Comparison of ENCODE assay signal across 1 cellular context in genomic region chr5:57695179-57695578, GRCh38.
TF ChIP-seq lines count a peak whose summit lies in the region.

No MANE protein-coding gene starts in this region.

TF ChIP-seq in HepG2, 621 proteins besides CTCF, POLR2A, EP300 and RAD21 (continued from another document and continues in another):
- TF ChIP-seq, protein P1, sequence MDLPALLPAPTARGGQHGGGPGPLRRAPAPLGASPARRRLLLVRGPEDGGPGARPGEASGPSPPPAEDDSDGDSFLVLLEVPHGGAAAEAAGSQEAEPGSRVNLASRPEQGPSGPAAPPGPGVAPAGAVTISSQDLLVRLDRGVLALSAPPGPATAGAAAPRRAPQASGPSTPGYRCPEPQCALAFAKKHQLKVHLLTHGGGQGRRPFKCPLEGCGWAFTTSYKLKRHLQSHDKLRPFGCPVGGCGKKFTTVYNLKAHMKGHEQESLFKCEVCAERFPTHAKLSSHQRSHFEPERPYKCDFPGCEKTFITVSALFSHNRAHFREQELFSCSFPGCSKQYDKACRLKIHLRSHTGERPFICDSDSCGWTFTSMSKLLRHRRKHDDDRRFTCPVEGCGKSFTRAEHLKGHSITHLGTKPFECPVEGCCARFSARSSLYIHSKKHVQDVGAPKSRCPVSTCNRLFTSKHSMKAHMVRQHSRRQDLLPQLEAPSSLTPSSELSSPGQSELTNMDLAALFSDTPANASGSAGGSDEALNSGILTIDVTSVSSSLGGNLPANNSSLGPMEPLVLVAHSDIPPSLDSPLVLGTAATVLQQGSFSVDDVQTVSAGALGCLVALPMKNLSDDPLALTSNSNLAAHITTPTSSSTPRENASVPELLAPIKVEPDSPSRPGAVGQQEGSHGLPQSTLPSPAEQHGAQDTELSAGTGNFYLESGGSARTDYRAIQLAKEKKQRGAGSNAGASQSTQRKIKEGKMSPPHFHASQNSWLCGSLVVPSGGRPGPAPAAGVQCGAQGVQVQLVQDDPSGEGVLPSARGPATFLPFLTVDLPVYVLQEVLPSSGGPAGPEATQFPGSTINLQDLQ (CRISPR knock-in tag; IDR thresholded peaks at IDR 0.05), result no peak
- TF ChIP-seq HNRNPL (IDR thresholded peaks at IDR 0.05; ENCODE audit: low read depth, low read length) (no peak), MXD1 (CRISPR knock-in tag; IDR thresholded peaks at IDR 0.05) (no peak), ZNF597 (CRISPR knock-in tag; IDR thresholded peaks at IDR 0.05) (no peak), FUBP1 (CRISPR knock-in tag; IDR thresholded peaks at IDR 0.05; ENCODE audit: borderline replicate concordance) (no peak), NCOA2 (CRISPR knock-in tag; IDR thresholded peaks at IDR 0.05) (peak; percentile 78), PHF21A (CRISPR knock-in tag; IDR thresholded peaks at IDR 0.05) (peak; percentile 43; the same call in 1 of the 2 replicates), ZSCAN12 (CRISPR knock-in tag; IDR thresholded peaks at IDR 0.05) (no peak), TBP (CRISPR knock-in tag; IDR thresholded peaks at IDR 0.05) (no peak), ONECUT2 (CRISPR knock-in tag; IDR thresholded peaks at IDR 0.05) (no peak), BRCA1 (CRISPR knock-in tag; IDR thresholded peaks at IDR 0.05) (no peak), MIER3 (CRISPR knock-in tag; IDR thresholded peaks at IDR 0.05; ENCODE audit: borderline replicate concordance) (peak; percentile 88; the same call in 1 of the 2 replicates), EHMT2 (IDR thresholded peaks at IDR 0.05; ENCODE audit: borderline replicate concordance, low read depth, low read length) (peak; percentile 56; the same call in 1 of the 2 replicates), ZNF263 (CRISPR knock-in tag; IDR thresholded peaks at IDR 0.05) (no peak), HMGA1 (CRISPR knock-in tag; conservative IDR thresholded peaks at IDR 0.05) (no peak), HNRNPK (IDR thresholded peaks at IDR 0.05; ENCODE audit: low read depth, low read length, poor library complexity, severe bottlenecking) (no peak), ZZZ3 (CRISPR knock-in tag; IDR thresholded peaks at IDR 0.05; ENCODE audit: borderline replicate concordance) (no peak), KLF13 (CRISPR knock-in tag; IDR thresholded peaks at IDR 0.05) (no peak), DRAP1 (CRISPR knock-in tag; IDR thresholded peaks at IDR 0.05) (no peak), IRF2 (CRISPR knock-in tag; IDR thresholded peaks at IDR 0.05) (peak; percentile 52; the same call in 1 of the 2 replicates), NR2C2 (CRISPR knock-in tag; IDR thresholded peaks at IDR 0.05; ENCODE audit: borderline replicate concordance) (peak; percentile 53; the same call in 1 of the 2 replicates), MIER2 (CRISPR knock-in tag; IDR thresholded peaks at IDR 0.05) (no peak), ZNF3 (CRISPR knock-in tag; IDR thresholded peaks at IDR 0.05) (no peak), ZBTB4 (CRISPR knock-in tag; IDR thresholded peaks at IDR 0.05; ENCODE audit: borderline replicate concordance) (no peak), TARDBP (CRISPR knock-in tag; IDR thresholded peaks at IDR 0.05) (no peak; the same call in 1 of the 2 replicates), PRPF4 (IDR thresholded peaks at IDR 0.05; ENCODE audit: low read depth, low read length, poor library complexity, severe bottlenecking) (no peak), ZSCAN22 (CRISPR knock-in tag; IDR thresholded peaks at IDR 0.05) (no peak), CBFB (CRISPR knock-in tag; IDR thresholded peaks at IDR 0.05) (no peak), AHDC1 (CRISPR knock-in tag; IDR thresholded peaks at IDR 0.05; ENCODE audit: borderline replicate concordance) (peak; percentile 90; the same call in 1 of the 2 replicates), ZNF232 (CRISPR knock-in tag; IDR thresholded peaks at IDR 0.05; ENCODE audit: borderline replicate concordance) (no peak), KLF16 (CRISPR knock-in tag; IDR thresholded peaks at IDR 0.05) (0 out of 4 replicates have a peak, but pooled peaks of 1 of the 2 experiments have one; percentile 24), KMT2B (CRISPR knock-in tag; IDR thresholded peaks at IDR 0.05) (peak; percentile 41; the same call in 1 of the 2 replicates), ZNF503 (CRISPR knock-in tag; IDR thresholded peaks at IDR 0.05) (no peak), RFX1 (IDR thresholded peaks at IDR 0.05) (no peak), TOPORS (CRISPR knock-in tag; IDR thresholded peaks at IDR 0.05) (no peak), NFE2L2 (IDR thresholded peaks at IDR 0.05; ENCODE audit: low read length) (no peak), SNAI1 (CRISPR knock-in tag; IDR thresholded peaks at IDR 0.05; ENCODE audit: borderline replicate concordance) (no peak), ZBTB3 (CRISPR knock-in tag; IDR thresholded peaks at IDR 0.05; ENCODE audit: borderline replicate concordance, low read depth) (no peak), ZNF230 (CRISPR knock-in tag; IDR thresholded peaks at IDR 0.05) (no peak), ZNF780A (CRISPR knock-in tag; IDR thresholded peaks at IDR 0.05) (no peak)
- TF ChIP-seq, protein P2, sequence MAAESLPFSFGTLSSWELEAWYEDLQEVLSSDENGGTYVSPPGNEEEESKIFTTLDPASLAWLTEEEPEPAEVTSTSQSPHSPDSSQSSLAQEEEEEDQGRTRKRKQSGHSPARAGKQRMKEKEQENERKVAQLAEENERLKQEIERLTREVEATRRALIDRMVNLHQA (CRISPR knock-in tag; IDR thresholded peaks at IDR 0.05), result no peak
- TF ChIP-seq, protein P3, sequence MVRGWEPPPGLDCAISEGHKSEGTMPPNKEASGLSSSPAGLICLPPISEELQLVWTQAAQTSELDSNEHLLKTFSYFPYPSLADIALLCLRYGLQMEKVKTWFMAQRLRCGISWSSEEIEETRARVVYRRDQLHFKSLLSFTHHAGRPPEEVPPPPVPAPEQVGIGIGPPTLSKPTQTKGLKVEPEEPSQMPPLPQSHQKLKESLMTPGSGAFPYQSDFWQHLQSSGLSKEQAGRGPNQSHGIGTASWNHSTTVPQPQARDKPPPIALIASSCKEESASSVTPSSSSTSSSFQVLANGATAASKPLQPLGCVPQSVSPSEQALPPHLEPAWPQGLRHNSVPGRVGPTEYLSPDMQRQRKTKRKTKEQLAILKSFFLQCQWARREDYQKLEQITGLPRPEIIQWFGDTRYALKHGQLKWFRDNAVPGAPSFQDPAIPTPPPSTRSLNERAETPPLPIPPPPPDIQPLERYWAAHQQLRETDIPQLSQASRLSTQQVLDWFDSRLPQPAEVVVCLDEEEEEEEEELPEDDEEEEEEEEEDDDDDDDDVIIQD (CRISPR knock-in tag; IDR thresholded peaks at IDR 0.05; ENCODE audit: low read depth), result peak; percentile 83; the same call in 1 of the 2 replicates
- TF ChIP-seq, protein P4, sequence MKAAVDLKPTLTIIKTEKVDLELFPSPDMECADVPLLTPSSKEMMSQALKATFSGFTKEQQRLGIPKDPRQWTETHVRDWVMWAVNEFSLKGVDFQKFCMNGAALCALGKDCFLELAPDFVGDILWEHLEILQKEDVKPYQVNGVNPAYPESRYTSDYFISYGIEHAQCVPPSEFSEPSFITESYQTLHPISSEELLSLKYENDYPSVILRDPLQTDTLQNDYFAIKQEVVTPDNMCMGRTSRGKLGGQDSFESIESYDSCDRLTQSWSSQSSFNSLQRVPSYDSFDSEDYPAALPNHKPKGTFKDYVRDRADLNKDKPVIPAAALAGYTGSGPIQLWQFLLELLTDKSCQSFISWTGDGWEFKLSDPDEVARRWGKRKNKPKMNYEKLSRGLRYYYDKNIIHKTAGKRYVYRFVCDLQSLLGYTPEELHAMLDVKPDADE (CRISPR knock-in tag; IDR thresholded peaks at IDR 0.05), result no peak
